ENCODE assay signal across 8 cellular contexts in the genomic region with DNA sequence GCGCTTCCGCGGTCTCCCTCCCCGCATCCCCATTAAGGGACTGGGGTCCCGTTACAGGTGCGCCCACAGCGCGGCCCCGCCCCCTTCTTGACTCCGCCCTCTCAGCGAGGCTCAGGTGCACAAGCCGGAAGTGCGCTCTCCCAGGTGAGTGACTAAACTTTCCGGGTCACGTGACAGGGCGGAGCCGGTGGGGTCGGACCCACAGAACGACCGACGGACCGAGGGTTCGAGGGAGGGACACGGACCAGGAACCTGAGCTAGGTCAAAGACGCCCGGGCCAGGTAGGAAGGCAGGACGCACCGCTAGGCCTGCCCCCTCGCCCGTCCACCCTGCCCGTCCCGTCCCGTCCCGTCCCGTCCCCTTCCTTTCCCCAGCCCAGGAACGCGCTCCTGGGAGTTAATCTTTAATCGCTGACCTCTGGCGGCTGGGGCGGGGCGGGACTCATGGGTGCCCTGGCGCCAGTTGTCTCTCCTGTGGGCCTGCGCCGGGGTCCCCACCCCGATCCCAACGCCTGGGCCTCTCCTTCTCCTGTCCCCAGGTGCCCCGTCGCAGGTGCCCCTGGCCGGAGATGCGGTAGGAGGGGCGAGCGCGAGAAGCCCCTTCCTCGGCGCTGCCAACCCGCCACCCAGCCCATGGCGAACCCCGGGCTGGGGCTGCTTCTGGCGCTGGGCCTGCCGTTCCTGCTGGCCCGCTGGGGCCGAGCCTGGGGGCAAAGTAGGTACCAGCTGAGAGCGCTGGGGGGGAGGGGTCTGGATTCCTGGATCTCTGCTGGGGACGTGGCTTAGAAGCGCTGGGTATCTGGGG. TPM values are rescaled to one million over a fixed set of nuclear protein-coding genes. Genes with fewer than 3 reads are reported as not detected.
DNase-seq lines count a peak whose midpoint lies in the region; ATAC-seq and TF ChIP-seq lines count a peak whose summit lies in the region.

Gene CRB3 (plus strand): TSS at position 202 of the 804 bp plus-strand sequence. CDS start 431 bp downstream, at position 633.

- no peak within 1 kb of the TSS for H3K4ac ChIP-seq in H9 (ENCODE audit: low read depth, low read length)

- DNase-seq in H9 (peak; percentile 98), T-cell (peak in 33 of 34 experiments; percentile 25 to 66 (median 46)), spleen (peak; percentile 83), GM19240 (ENCODE audit: insufficient read length, low spot score) (no peak)

- peak within 1 kb of the TSS; percentile 47 to 94 (median 85); a peak in 4 of 7 replicates for H3K27ac Mint-ChIP-seq in H9
- H3K27ac Mint-ChIP-seq in T-cell: peak within 1 kb of the TSS; percentile 74 to 82

- no peak within 1 kb of the TSS for H2BK20ac ChIP-seq in H9 (ENCODE audit: low read depth, low read length, poor library complexity, severe bottlenecking)

- H3T11ph ChIP-seq in H9 (ENCODE audit: low read length): no peak within 1 kb of the TSS

- TF ChIP-seq CTCF in H9 (conservative IDR thresholded peaks at IDR 0.05): no peak
- no peak for TF ChIP-seq CTCF in spleen (IDR thresholded peaks at IDR 0.05 in 8 of 11, conservative IDR thresholded peaks at IDR 0.05 in 3 of 11)

- H3K27me3 ChIP-seq in H9 (ENCODE audit: insufficient read depth, low read length): no peaks in the 10 kb centered on the region
- H3K27me3 ChIP-seq in spleen (replicated peaks in 1 of 7): peaks cover 0 to 35% (median 12%) of the 10 kb centered on the region in 7 donors

- H3K27ac ChIP-seq in H9 (ENCODE audit: insufficient read length, low read depth, low read length) (no peak within 1 kb of the TSS), spleen (peak within 1 kb of the TSS in 2 of 8 donors; percentile 21 to 42)

- H4K8ac ChIP-seq in H9 (replicated peaks; ENCODE audit: insufficient read length, low read depth, low read length): no peak within 1 kb of the TSS

- peaks cover 12 to 28% of the 10 kb centered on the region in 2 experiments for H3K4me1 Mint-ChIP-seq in H9
- H3K4me1 Mint-ChIP-seq in T-cell: peaks cover 23 to 26% (median 24%) of the 10 kb centered on the region in 3 donors

- no peak for ATAC-seq in T-cell (replicated peaks in 1 of 4)
- ATAC-seq in esophagus mucosa: peak; percentile 58
- no peak for ATAC-seq in GM18868 (IDR thresholded peaks at IDR 0.05; ENCODE audit: unreplicated experiment)
- no peak for ATAC-seq in HG02973 (IDR thresholded peaks at IDR 0.05; ENCODE audit: unreplicated experiment)
- no peak for ATAC-seq in GM21723 (IDR thresholded peaks at IDR 0.05; ENCODE audit: unreplicated experiment)

- no peak within 1 kb of the TSS for H2BK12ac ChIP-seq in H9 (ENCODE audit: insufficient read length, low read depth, low read length)

- H3K4me1 ChIP-seq in H9 (ENCODE audit: insufficient read depth, low read length) (no peaks in the 10 kb centered on the region), spleen (peaks cover 0 to 44% (median 20%) of the 10 kb centered on the region in 6 donors)

- no peak for TF ChIP-seq POLR2A in spleen (IDR thresholded peaks at IDR 0.05)

- WGBS in H9 (ENCODE audit: extremely low coverage, insufficient read length, low lambda C conversion rate): no CpG with 5 or more reads among the region's 65 CpGs
- 10 to 26% (median 12%) methylated on average over 31 to 65 of the region's 65 CpGs for WGBS in spleen, 5 donors

- no peak within 1 kb of the TSS for H3K56ac ChIP-seq in H9 (ENCODE audit: insufficient read length, low read depth, low read length)

- CTCF ChIA-PET in T-cell (lab: Charles Lee): interaction anchor here in 1 of 2 donors (0.7 kb wide), 1 partner anchor 526 kb away, joined by 7 read pairs; no protein-coding TSS in a partner anchor

- peak within 1 kb of the TSS; percentile 83 to 91 for H3K4me3 Mint-ChIP-seq in H9
- H3K4me3 Mint-ChIP-seq in T-cell: peak within 1 kb of the TSS; percentile 68 to 74 (median 69)

- H3K9me3 ChIP-seq in H9 (ENCODE audit: control insufficient read depth, low read depth, low read length) (no peaks in the 10 kb centered on the region), spleen (no peaks in the 10 kb centered on the region)

- H4K5ac ChIP-seq in H9 (ENCODE audit: insufficient read length, low read depth, low read length): no peak within 1 kb of the TSS

- no peak within 1 kb of the TSS for H3K9ac ChIP-seq in H9 (ENCODE audit: extremely low read depth, insufficient read length, low read length)

- H2BK5ac ChIP-seq in H9 (ENCODE audit: insufficient read length, low read length): no peak within 1 kb of the TSS

- H3K14ac ChIP-seq in H9 (ENCODE audit: insufficient read depth, low read length): peak within 1 kb of the TSS; percentile 34; the same call in 1 of the 2 replicates

- no peak within 1 kb of the TSS for H3K23ac ChIP-seq in H9 (ENCODE audit: insufficient read length, low read depth, low read length)

- no peak within 1 kb of the TSS for H2AFZ ChIP-seq in H9 (ENCODE audit: low read length)

- H3K27me3 Mint-ChIP-seq in H9 (ENCODE audit: low read depth) (peaks cover 7% of the 10 kb centered on the region), T-cell (no peaks in the 10 kb centered on the region)

- H3K79me1 ChIP-seq in H9 (ENCODE audit: insufficient read depth, low read depth, low read length, poor library complexity, severe bottlenecking): no peaks in the 10 kb centered on the region

- no peak within 1 kb of the TSS for H4K91ac ChIP-seq in H9 (ENCODE audit: insufficient read length, low read depth, low read length)

- POLR2A ChIA-PET in T-cell (lab: Charles Lee): interaction anchor here in 1 of 2 donors (0.6 kb wide), 1 partner anchor 9 kb away, joined by 7 read pairs; no protein-coding TSS in a partner anchor

- intact Hi-C loops in spleen (cut with DNase I; ENCODE audit: low total_unique reads): no loop called here

- H3K9me3 Mint-ChIP-seq in H9 (no peaks in the 10 kb centered on the region; a peak in 1 of 5 replicates), T-cell (no peaks in the 10 kb centered on the region)

- no peak within 1 kb of the TSS for H2BK120ac ChIP-seq in H9 (ENCODE audit: low read depth, low read length, poor library complexity, severe bottlenecking)

- no peak within 1 kb of the TSS; the same call in 1 of the 2 replicates for H2BK15ac ChIP-seq in H9 (ENCODE audit: low read depth, low read length)

- H3K79me2 ChIP-seq in H9 (ENCODE audit: insufficient read depth, low read length): no peaks in the 10 kb centered on the region

- H3K36me3 ChIP-seq in spleen: peaks cover 0 to 25% (median 2%) of the 10 kb centered on the region in 6 donors

- H3K36me3 Mint-ChIP-seq in H9 (ENCODE audit: insufficient read depth in 1 of 3, low read depth in 3 of 3) (peaks cover 0 to 31% (median 23%) of the 10 kb centered on the region in 3 experiments; a peak in 5 of 7 replicates), T-cell (peaks cover 9% of the 10 kb centered on the region)

- H3K18ac ChIP-seq in H9 (ENCODE audit: insufficient read length, low read depth, low read length): peak within 1 kb of the TSS; percentile 54

- peak within 1 kb of the TSS in 7 of 8 donors; percentile 8 to 60 (median 18) for H3K4me3 ChIP-seq in spleen

- no peak within 1 kb of the TSS for H2AK5ac ChIP-seq in H9 (ENCODE audit: insufficient read length, low read length)

- H3K4me2 ChIP-seq in H9 (ENCODE audit: insufficient read depth, insufficient read length, low read length): peak within 1 kb of the TSS; percentile 42

- no peaks in the 10 kb centered on the region for H4K20me1 ChIP-seq in H9 (ENCODE audit: control insufficient read depth, insufficient read depth, insufficient read length)

- H3K23me2 ChIP-seq in H9 (ENCODE audit: insufficient read length, low read depth, low read length, poor library complexity, severe bottlenecking): peaks cover 9% of the 10 kb centered on the region

RNA-seq across cellular contexts. Expression of gene CRB3, which starts in this region (rescaled TPM):
- total RNA-seq in H9 (2021) (31.4 and 32.1 TPM in 2 replicates), T-cell (1 to 10 TPM; 5.7 to 6.5 (median 5.9) TPM), esophagus mucosa (37.3 TPM), spleen (1 to 10 TPM in 5 of 7 donors, not detected in 2; 1.1 to 2.0 (median 1.3) TPM)
- 1 to 10 TPM; 1.0 to 1.5 (median 1.1) TPM for polyA plus RNA-seq in spleen
